Comparison of ENCODE assay signal across 19 cellular contexts in genomic region chrX:138917781-138918180, GRCh38.
DNase-seq lines count a peak whose midpoint lies in the region; ATAC-seq and TF ChIP-seq lines count a peak whose summit lies in the region.
"Had no signal": no experiment of that assay in that cellular context is flagged by ENCODE, and none has a peak within 500 bp of the region (broad histone marks: within the 10 kb centered on the region; RNA-seq: fewer than 3 reads in every experiment).

No MANE protein-coding gene starts in this region.

- ATAC-seq in HG03342 (IDR thresholded peaks at IDR 0.05; ENCODE audit: unreplicated experiment) = no peak
- ATAC-seq: activated CD8-positive, alpha-beta memory T cell treated with anti-CD3 and anti-CD28 coated beads, Interleukin-2, amount 10 ng/mL, durations not matched to agents 7 days and 5 days; HepG2 had no signal

- H3K36me3 ChIP-seq in breast epithelium (no peaks in the 10 kb centered on the region), OCI-LY7 (ENCODE audit: insufficient read depth, low read length) (no peaks in the 10 kb centered on the region)
- H3K36me3 ChIP-seq: spleen had no signal

- POLR2A ChIA-PET in MCF 10A (lab: Yijun Ruan, JAX) = interaction anchor here (0.6 kb wide), 1 partner anchor 126 kb away, joined by 4 read pairs; no protein-coding TSS in a partner anchor
- POLR2A ChIA-PET in OCI-LY7 (lab: Charles Lee) = no interaction called here

- H3K4me1 ChIP-seq in breast epithelium (no peaks in the 10 kb centered on the region), OCI-LY7 (ENCODE audit: insufficient read depth, low read length, poor library complexity, severe bottlenecking) (no peaks in the 10 kb centered on the region)
- H3K4me1 ChIP-seq: spleen had no signal

- H2AFZ ChIP-seq in OCI-LY7 (ENCODE audit: low read length) = no peak overlapping the region

- H3K27me3 Mint-ChIP-seq in MCF 10A (ENCODE audit: insufficient read depth, unreplicated experiment) = no peaks in the 10 kb centered on the region
- H3K27me3 Mint-ChIP-seq: activated CD8-positive, alpha-beta memory T cell treated with anti-CD3 and anti-CD28 coated beads, Interleukin-2, amount 10 ng/mL, durations not matched to agents 7 days and 5 days; CD4-positive, CD25-positive, alpha-beta regulatory T cell had no signal

- H3K9me3 Mint-ChIP-seq in MCF 10A (ENCODE audit: unreplicated experiment) = peaks cover 4% of the 10 kb centered on the region
- H3K9me3 Mint-ChIP-seq: endodermal cell had no signal

- CTCF ChIA-PET in MCF 10A (lab: Yijun Ruan, JAX) (no interaction called here), OCI-LY7 (lab: Charles Lee; ENCODE audit: unreplicated experiment) (no interaction called here)

- H3K4me3 Mint-ChIP-seq in MCF 10A (ENCODE audit: unreplicated experiment) = no peak overlapping the region
- H3K4me3 Mint-ChIP-seq: activated CD8-positive, alpha-beta memory T cell treated with anti-CD3 and anti-CD28 coated beads, Interleukin-2, amount 10 ng/mL, durations not matched to agents 7 days and 5 days; CD4-positive, CD25-positive, alpha-beta regulatory T cell; endodermal cell had no signal

- H3K27me3 ChIP-seq in breast epithelium = peaks cover 0 to 8% of the 10 kb centered on the region in 2 donors

- H3K4me1 Mint-ChIP-seq in MCF 10A (ENCODE audit: insufficient read depth, unreplicated experiment) = no peaks in the 10 kb centered on the region
- H3K4me1 Mint-ChIP-seq: activated CD8-positive, alpha-beta memory T cell treated with anti-CD3 and anti-CD28 coated beads, Interleukin-2, amount 10 ng/mL, durations not matched to agents 7 days and 5 days; CD4-positive, CD25-positive, alpha-beta regulatory T cell had no signal

- H3K9me3 ChIP-seq in breast epithelium = no peaks in the 10 kb centered on the region
- no peaks in the 10 kb centered on the region for H3K9me3 ChIP-seq in OCI-LY7 (ENCODE audit: low read length)
- H3K9me3 ChIP-seq: SK-N-SH, spleen had no signal

- H3K27ac Mint-ChIP-seq in MCF 10A (ENCODE audit: low read depth, unreplicated experiment) = no peak overlapping the region
- H3K27ac Mint-ChIP-seq: activated CD8-positive, alpha-beta memory T cell treated with anti-CD3 and anti-CD28 coated beads, Interleukin-2, amount 10 ng/mL, durations not matched to agents 7 days and 5 days; CD4-positive, CD25-positive, alpha-beta regulatory T cell; endodermal cell had no signal

- no peak for TF ChIP-seq POLR2A in breast epithelium (IDR thresholded peaks at IDR 0.05)

- TF ChIP-seq CTCF in MCF 10A (IDR thresholded peaks at IDR 0.05; ENCODE audit: unreplicated experiment) (no peak), breast epithelium (IDR thresholded peaks at IDR 0.05) (no peak), OCI-LY7 (conservative IDR thresholded peaks at IDR 0.05; ENCODE audit: low read length) (no peak)

- H3K4me3 ChIP-seq in breast epithelium = no peak overlapping the region
- no peak overlapping the region for H3K4me3 ChIP-seq in OCI-LY7 (ENCODE audit: low read depth, low read length, poor library complexity, severe bottlenecking)
- H3K4me3 ChIP-seq: spleen had no signal

- DNase-seq in MCF 10A (ENCODE audit: unreplicated experiment) (peak; percentile 54), breast epithelium (ENCODE audit: low spot score in 2 of 2) (no peak), astrocyte of the hippocampus (ENCODE audit: low read depth, low spot score) (peak; percentile 28), iris pigment epithelial cell (ENCODE audit: low read depth) (peak; percentile 63), OCI-LY7 (ENCODE audit: low spot score) (no peak), NCI-H524 treated with DMSO at 0.1 percent for 48 hours (lab: John Stamatoyannopoulos, UW) (no peak)
- DNase-seq in activated CD4-positive, alpha-beta T cell treated with anti-CD3 and anti-CD28 coated beads, Interleukin-2, amount 50 U/mL, for 4 hours = no peak
- DNase-seq: activated CD8-positive, alpha-beta memory T cell treated with anti-CD3 and anti-CD28 coated beads, Interleukin-2, amount 10 ng/mL, durations not matched to agents 7 days and 5 days; activated effector memory CD4-positive, alpha-beta T cell treated with Interleukin-2 at 50 U/mL for 16 hours; CD4-positive, CD25-positive, alpha-beta regulatory T cell; cerebellar nuclear complex; endodermal cell; NCI-H2081; NCI-H526; SK-N-SH; spleen had no signal

- no TSS peak for BruUV-seq in MCF 10A (replicated peaks; lab: Mats Ljungman, UMichigan)
- no TSS peak for BruUV-seq in OCI-LY7 (replicated peaks; lab: Mats Ljungman, UMichigan)

- H3K27ac ChIP-seq in breast epithelium = no peak overlapping the region
- H3K27ac ChIP-seq in OCI-LY7 (ENCODE audit: low read depth, low read length, poor library complexity, severe bottlenecking) = no peak overlapping the region
- H3K27ac ChIP-seq: 22Rv1, spleen had no signal

- H3K4me2 ChIP-seq in OCI-LY7 (ENCODE audit: low read length) = no peak overlapping the region
- H3K4me2 ChIP-seq: SK-N-SH had no signal

- no peaks in the 10 kb centered on the region for H4K20me1 ChIP-seq in OCI-LY7 (ENCODE audit: insufficient read depth, low read length)

- H3K79me2 ChIP-seq in OCI-LY7 (ENCODE audit: insufficient read depth, low read depth, low read length) = no peaks in the 10 kb centered on the region

- no peaks in the 10 kb centered on the region for H3K36me3 Mint-ChIP-seq in MCF 10A (ENCODE audit: insufficient read depth, unreplicated experiment)
- H3K36me3 Mint-ChIP-seq: activated CD8-positive, alpha-beta memory T cell treated with anti-CD3 and anti-CD28 coated beads, Interleukin-2, amount 10 ng/mL, durations not matched to agents 7 days and 5 days; CD4-positive, CD25-positive, alpha-beta regulatory T cell had no signal

- no peaks in the 10 kb centered on the region for H3K9me2 ChIP-seq in OCI-LY7 (ENCODE audit: insufficient read depth, low read length)
- H3K9me2 ChIP-seq: SK-N-SH had no signal

- intact Hi-C loops in MCF 10A (cut with micrococcal nuclease) = no loop called here
- intact Hi-C loops in breast epithelium (cut with DNase I; ENCODE audit: low total_unique reads) = no loop called here
- intact Hi-C loops in OCI-LY7 (cut with micrococcal nuclease; ENCODE audit: unreplicated experiment) = no loop called here

Comparison
In these comparisons a context has a peak if more than half of its experiments do, and no peak if none do; other contexts are left out.
1. DNase-seq: peak in MCF 10A (single experiment), astrocyte of the hippocampus (single experiment) and iris pigment epithelial cell (single experiment); none in breast epithelium (0 of 2), activated CD4-positive, alpha-beta T cell treated with anti-CD3 and anti-CD28 coated beads, Interleukin-2, amount 50 U/mL, for 4 hours (0 of 2), OCI-LY7 (single experiment) and NCI-H524 treated with DMSO at 0.1 percent for 48 hours (single experiment).